2 cellular contexts compared by ENCODE assay signal in genomic region chr17:78738245-78738644, GRCh38.
TF ChIP-seq lines count a peak whose summit lies in the region.

No MANE protein-coding gene starts in this region.

TF ChIP-seq in SK-N-SH treated with all-trans-retinoic acid at 6 μM for 48 hours, 23 proteins besides CTCF, POLR2A, EP300 and RAD21 (continued from another document):
- TF ChIP-seq PATZ1 (CRISPR knock-in tag; IDR thresholded peaks at IDR 0.05; ENCODE audit: borderline replicate concordance) = no peak
- no peak for TF ChIP-seq POU6F1 (CRISPR knock-in tag; IDR thresholded peaks at IDR 0.05; ENCODE audit: borderline replicate concordance, low read depth)
- no peak for TF ChIP-seq GLIS3 (CRISPR knock-in tag; IDR thresholded peaks at IDR 0.05)
- TF ChIP-seq ZC3H10 (CRISPR knock-in tag; IDR thresholded peaks at IDR 0.05) = no peak
- TF ChIP-seq BACH2 (CRISPR knock-in tag; IDR thresholded peaks at IDR 0.05; ENCODE audit: borderline replicate concordance) = no peak
- TF ChIP-seq SNAI2 (CRISPR knock-in tag; IDR thresholded peaks at IDR 0.05) = no peak
- TF ChIP-seq RARB (CRISPR knock-in tag; IDR thresholded peaks at IDR 0.05) = no peak
- no peak for TF ChIP-seq ZFP30 (CRISPR knock-in tag; IDR thresholded peaks at IDR 0.05)
- no peak for TF ChIP-seq TOX (CRISPR knock-in tag; IDR thresholded peaks at IDR 0.05; ENCODE audit: borderline replicate concordance)
- TF ChIP-seq TSHZ2 (CRISPR knock-in tag; IDR thresholded peaks at IDR 0.05) = no peak
- TF ChIP-seq ZNF565 (CRISPR knock-in tag; conservative IDR thresholded peaks at IDR 0.05; ENCODE audit: low read depth) = no peak
- TF ChIP-seq ZNF8 (CRISPR knock-in tag; IDR thresholded peaks at IDR 0.05) = no peak
- no peak for TF ChIP-seq CREB5 (CRISPR knock-in tag; IDR thresholded peaks at IDR 0.05; ENCODE audit: low read depth)
- no peak for TF ChIP-seq CSRNP3 (CRISPR knock-in tag; IDR thresholded peaks at IDR 0.05)
- TF ChIP-seq TCF4 (CRISPR knock-in tag; IDR thresholded peaks at IDR 0.05; ENCODE audit: borderline replicate concordance) = no peak
- TF ChIP-seq ZNF70 (CRISPR knock-in tag; IDR thresholded peaks at IDR 0.05) = no peak

TF ChIP-seq in WTC11, 78 proteins besides CTCF, POLR2A, EP300 and RAD21 (continued from another document):
- no peak for TF ChIP-seq ZNF138 (CRISPR knock-in tag; conservative IDR thresholded peaks at IDR 0.05)
- TF ChIP-seq CREM (CRISPR knock-in tag; IDR thresholded peaks at IDR 0.05) = no peak
- TF ChIP-seq E2F5 (CRISPR knock-in tag; IDR thresholded peaks at IDR 0.05) = no peak
- no peak for TF ChIP-seq E2F4 (CRISPR knock-in tag; IDR thresholded peaks at IDR 0.05; ENCODE audit: borderline replicate concordance, low read depth)
- TF ChIP-seq SMAD4 (CRISPR knock-in tag; IDR thresholded peaks at IDR 0.05) = no peak
- no peak for TF ChIP-seq ZNF512 (CRISPR knock-in tag; IDR thresholded peaks at IDR 0.05; ENCODE audit: borderline replicate concordance)
- TF ChIP-seq CDX4 (CRISPR knock-in tag; IDR thresholded peaks at IDR 0.05; ENCODE audit: borderline replicate concordance) = no peak
TF ChIP-seq in WTC11: peak in this region for 0.
